1 cellular context compared by ENCODE assay signal in genomic region chr1:201955009-201955749, GRCh38.
TF ChIP-seq lines count a peak whose summit lies in the region.

Gene TIMM17A, plus strand, starts transcription at chr1:201955503. Its CDS starts 24 bp downstream, at chr1:201955527.

TF ChIP-seq in K562, 482 proteins besides CTCF, POLR2A, EP300 and RAD21 (continued from another document and continues in another):
- TF ChIP-seq TRIM25 (IDR thresholded peaks at IDR 0.05; ENCODE audit: borderline replicate concordance), result peak; percentile 98; the same call in 1 of the 2 replicates
- peak; percentile 57; the same call in 1 of the 2 replicates for TF ChIP-seq CBX1 (IDR thresholded peaks at IDR 0.05; ENCODE audit: low read depth)
- no peak for TF ChIP-seq RBM22 (IDR thresholded peaks at IDR 0.05; ENCODE audit: low read depth, low read length, poor library complexity, severe bottlenecking)
- no peak; the same call in 1 of the 2 replicates for TF ChIP-seq MEF2D (tag; conservative IDR thresholded peaks at IDR 0.05; ENCODE audit: low read depth)
- no peak for TF ChIP-seq ZNF311 (CRISPR knock-in tag; IDR thresholded peaks at IDR 0.05)
- TF ChIP-seq ATF6 (CRISPR knock-in tag; IDR thresholded peaks at IDR 0.05), result peak; percentile 4; the same call in 1 of the 2 replicates
- peak; percentile 90; the same call in 1 of the 2 replicates for TF ChIP-seq POLR2AphosphoS2 (IDR thresholded peaks at IDR 0.05; ENCODE audit: low read length)
- TF ChIP-seq GTF2B (IDR thresholded peaks at IDR 0.05; ENCODE audit: extremely low read depth, insufficient read length), result peak; percentile 87
- TF ChIP-seq ZFP91 (CRISPR knock-in tag; IDR thresholded peaks at IDR 0.05), result no peak
- peak; percentile 97 for TF ChIP-seq SAFB (IDR thresholded peaks at IDR 0.05; ENCODE audit: borderline replicate concordance, low read depth, low read length)
- peak; percentile 94 for TF ChIP-seq SP1 (CRISPR knock-in tag; IDR thresholded peaks at IDR 0.05)
- peak; percentile 99 for TF ChIP-seq SUPT5H (IDR thresholded peaks at IDR 0.05)
- TF ChIP-seq ZKSCAN8 (CRISPR knock-in tag; IDR thresholded peaks at IDR 0.05), result no peak
- no peak for TF ChIP-seq NR4A1 (CRISPR knock-in tag; IDR thresholded peaks at IDR 0.05)
- 0 out of 2 replicates have a peak, but pooled peaks have one; percentile 46 for TF ChIP-seq NR4A1 (tag; IDR thresholded peaks at IDR 0.05)
- TF ChIP-seq ZNF518B (CRISPR knock-in tag; IDR thresholded peaks at IDR 0.05), result no peak
- TF ChIP-seq E2F4 (CRISPR knock-in tag; IDR thresholded peaks at IDR 0.05; ENCODE audit: low read depth), result peak; percentile 84; the same call in 1 of the 2 replicates
- peak; percentile 35 for TF ChIP-seq PRPF4 (IDR thresholded peaks at IDR 0.05; ENCODE audit: insufficient read depth, low read depth, low read length, poor library complexity, severe bottlenecking)
- no peak for TF ChIP-seq MEF2A (IDR thresholded peaks at IDR 0.05; ENCODE audit: control insufficient read depth, low read depth, low read length)
- peak; percentile 95 for TF ChIP-seq ZBTB5 (IDR thresholded peaks at IDR 0.05)
- peak in 1 of 2 experiments; percentile 93; a peak in 2 of 4 replicates for TF ChIP-seq HDAC1 (IDR thresholded peaks at IDR 0.05)
- TF ChIP-seq ETV5 (CRISPR knock-in tag; IDR thresholded peaks at IDR 0.05; ENCODE audit: low read depth), result peak; percentile 47
- peak; percentile 77 for TF ChIP-seq SPI1 (IDR thresholded peaks at IDR 0.05; ENCODE audit: borderline replicate concordance, low read depth, low read length)
- peak; percentile 69; the same call in 1 of the 2 replicates for TF ChIP-seq ETV1 (tag; conservative IDR thresholded peaks at IDR 0.05; ENCODE audit: low read depth)
- TF ChIP-seq RBM34 (IDR thresholded peaks at IDR 0.05; ENCODE audit: borderline replicate concordance, insufficient read depth, low read length), result no peak
- no peak for TF ChIP-seq BCL6 (CRISPR knock-in tag; IDR thresholded peaks at IDR 0.05)
- no peak for TF ChIP-seq MXD1 (CRISPR knock-in tag; IDR thresholded peaks at IDR 0.05; ENCODE audit: borderline replicate concordance, poor library complexity, severe bottlenecking)
- no peak; the same call in 1 of the 2 replicates for TF ChIP-seq PYGO2 (tag; IDR thresholded peaks at IDR 0.05)
- TF ChIP-seq POLR2AphosphoS5 (IDR thresholded peaks at IDR 0.05; ENCODE audit: control insufficient read depth, insufficient read depth, low read depth, low read length), result peak; percentile 99
- 0 out of 2 replicates have a peak, but pooled peaks have one; percentile 13 for TF ChIP-seq HIVEP1 (CRISPR knock-in tag; IDR thresholded peaks at IDR 0.05)
- peak; percentile 90; the same call in 1 of the 2 replicates for TF ChIP-seq ARID2 (IDR thresholded peaks at IDR 0.05)
- TF ChIP-seq BCOR (IDR thresholded peaks at IDR 0.05), result peak; percentile 90
- TF ChIP-seq CCNT2 (IDR thresholded peaks at IDR 0.05; ENCODE audit: borderline replicate concordance, extremely low read depth, insufficient read length, low read depth, low read length), result peak; percentile 85
- TF ChIP-seq SOX6 (IDR thresholded peaks at IDR 0.05), result no peak; the same call in 1 of the 2 replicates
- no peak for TF ChIP-seq SMARCB1 (IDR thresholded peaks at IDR 0.05; ENCODE audit: insufficient read length, low read depth)
- TF ChIP-seq HNRNPH1 (optimal IDR thresholded peaks at IDR 0.05; ENCODE audit: low read depth, low read length), result no peak
- peak; percentile 84 for TF ChIP-seq NCOA1 (IDR thresholded peaks at IDR 0.05; ENCODE audit: low read depth)
- no peak for TF ChIP-seq U2AF2 (optimal IDR thresholded peaks at IDR 0.05; ENCODE audit: low read depth, low read length)
- TF ChIP-seq GTF2E2 (tag; IDR thresholded peaks at IDR 0.05), result peak; percentile 88; the same call in 1 of the 2 replicates
- peak; percentile 50 for TF ChIP-seq NELFE (IDR thresholded peaks at IDR 0.05; ENCODE audit: insufficient read depth, insufficient read length)
- no peak for TF ChIP-seq ARID3B (CRISPR knock-in tag; IDR thresholded peaks at IDR 0.05; ENCODE audit: borderline replicate concordance)
- TF ChIP-seq NFYB (IDR thresholded peaks at IDR 0.05; ENCODE audit: extremely low read depth, insufficient read length), result peak; percentile 90
- TF ChIP-seq SMAD3 (CRISPR knock-in tag; conservative IDR thresholded peaks at IDR 0.05), result 0 out of 2 replicates have a peak, but pooled peaks have one; percentile 38
- TF ChIP-seq CHCHD3 (CRISPR knock-in tag; IDR thresholded peaks at IDR 0.05), result no peak
- TF ChIP-seq DDX20 (tag; IDR thresholded peaks at IDR 0.05; ENCODE audit: low read depth), result no peak
- TF ChIP-seq BACH1 (tag; IDR thresholded peaks at IDR 0.05), result 0 out of 2 replicates have a peak, but pooled peaks have one; percentile 8
- no peak for TF ChIP-seq ZNF41 (CRISPR knock-in tag; conservative IDR thresholded peaks at IDR 0.05)
- TF ChIP-seq ZNF224 (CRISPR knock-in tag; IDR thresholded peaks at IDR 0.05), result no peak
- peak; percentile 36; the same call in 1 of the 2 replicates for TF ChIP-seq TAL1 (IDR thresholded peaks at IDR 0.05)
- TF ChIP-seq DEAF1 (CRISPR knock-in tag; IDR thresholded peaks at IDR 0.05), result 0 out of 2 replicates have a peak, but pooled peaks have one; percentile 26
- TF ChIP-seq KLF13 (tag; IDR thresholded peaks at IDR 0.05; ENCODE audit: borderline replicate concordance, low read depth), result peak; percentile 11; the same call in 1 of the 2 replicates
